Comparison of ENCODE assay signal across 16 cellular contexts in genomic region chr11:116885951-116886629, GRCh38. TPM values are rescaled to one million over a fixed set of nuclear protein-coding genes. Genes with fewer than 3 reads are reported as not detected.
DNase-seq lines count a peak whose midpoint lies in the region; ATAC-seq and TF ChIP-seq lines count a peak whose summit lies in the region.
"Had no signal": no experiment of that assay in that cellular context is flagged by ENCODE, and none has a peak within 500 bp of the region (broad histone marks: within the 10 kb centered on the region; RNA-seq: fewer than 3 reads in every experiment).

No MANE protein-coding gene starts in this region.

- no peak overlapping the region for H3K27ac Mint-ChIP-seq in MCF 10A (ENCODE audit: low read depth, unreplicated experiment)
- H3K27ac Mint-ChIP-seq: T-helper 1 cell treated with Interleukin-12 subunit alpha and Interleukin-12 subunit beta and Interleukin-4 antibody, amounts not matched to agents 30 μg/mL and 1 μg/mL, for 36 hours had no signal

- no peaks in the 10 kb centered on the region for H3K4me1 Mint-ChIP-seq in MCF 10A (ENCODE audit: insufficient read depth, unreplicated experiment)

- no peak for DNase-seq in Right ventricle myocardium inferior (ENCODE audit: missing footprints)
- no peak for DNase-seq in cardiac septum (ENCODE audit: low spot score)
- peak; percentile 30 for DNase-seq in fibroblast of the conjunctiva (ENCODE audit: low read depth)
- DNase-seq in myocyte (ENCODE audit: low read depth) = peak; percentile 60
- no peak for DNase-seq in occipital lobe (lab: John Stamatoyannopoulos, UW)
- DNase-seq in NCI-H146 treated with DMSO at 0.1 percent for 48 hours (lab: John Stamatoyannopoulos, UW; ENCODE audit: unreplicated experiment) = no peak
- no peak for DNase-seq in MCF 10A (ENCODE audit: unreplicated experiment)
- DNase-seq: ACHN, dermis blood vessel endothelial cell, DMS153, NCI-H2171, OCI-M1, upper lobe of right lung had no signal

- BruUV-seq in MCF 10A (replicated peaks; lab: Mats Ljungman, UMichigan) = no TSS peak

- H3K36me3 Mint-ChIP-seq in MCF 10A (ENCODE audit: insufficient read depth, unreplicated experiment) = peaks cover 28% of the 10 kb centered on the region

- POLR2A ChIA-PET in MCF 10A (lab: Yijun Ruan, JAX) = interaction anchor here (0.8 kb wide), 1 partner anchor 30 kb away, joined by 3 read pairs; no protein-coding TSS in a partner anchor

- no peaks in the 10 kb centered on the region for H3K27me3 Mint-ChIP-seq in MCF 10A (ENCODE audit: insufficient read depth, unreplicated experiment)

- CTCF ChIA-PET in MCF 10A (lab: Yijun Ruan, JAX) = interaction anchor here (0.9 kb wide), 1 partner anchor 220 kb away, joined by 6 read pairs; no protein-coding TSS in a partner anchor

- no peaks in the 10 kb centered on the region for H3K9me3 Mint-ChIP-seq in MCF 10A (ENCODE audit: unreplicated experiment)
- H3K9me3 Mint-ChIP-seq: T-helper 1 cell treated with Interleukin-12 subunit alpha and Interleukin-12 subunit beta and Interleukin-4 antibody, amounts not matched to agents 30 μg/mL and 1 μg/mL, for 36 hours had no signal

- no peak overlapping the region for H3K4me3 Mint-ChIP-seq in MCF 10A (ENCODE audit: unreplicated experiment)
- H3K4me3 Mint-ChIP-seq: T-helper 1 cell treated with Interleukin-12 subunit alpha and Interleukin-12 subunit beta and Interleukin-4 antibody, amounts not matched to agents 30 μg/mL and 1 μg/mL, for 36 hours had no signal

- intact Hi-C loops in Right ventricle myocardium inferior (cut with DNase I) = loop anchor here (5.0 kb wide), 1 partner anchor 211 kb away; the partner anchor contains the start of gene SIK3
- intact Hi-C loops in cardiac septum (cut with DNase I) = loop anchor here (5.0 kb wide), 1 partner anchor 211 kb away; the partner anchor contains the start of gene SIK3
- intact Hi-C loops in MCF 10A (cut with micrococcal nuclease) = no loop called here

- ATAC-seq in Right ventricle myocardium inferior (peak; percentile 80), GM18907 (IDR thresholded peaks at IDR 0.05; ENCODE audit: unreplicated experiment) (no peak)
- ATAC-seq: upper lobe of right lung had no signal

- TF ChIP-seq CTCF in MCF 10A (IDR thresholded peaks at IDR 0.05; ENCODE audit: unreplicated experiment) = no peak

RNA-seq across cellular contexts. Expression of gene APOA1, which starts 48.7 kb away (rescaled TPM):
- 5.4 TPM for total RNA-seq in Right ventricle myocardium inferior
- total RNA-seq in cardiac septum = 47.2 TPM
- 0.16 TPM in 1 of 2 replicates, not detected in the other for total RNA-seq in myocyte
- not detected for polyA plus RNA-seq in myocyte (2012)
- 0.78 TPM for total RNA-seq in occipital lobe
- total RNA-seq in MCF 10A (2022) = not detected in 2 replicates

RNA-seq across cellular contexts. Expression of gene APOC3, which starts 56.4 kb away (rescaled TPM):
- total RNA-seq in Right ventricle myocardium inferior (not detected), cardiac septum (not detected), myocyte (not detected in 2 replicates), occipital lobe (not detected), MCF 10A (2022) (not detected in 2 replicates)
- not detected for polyA plus RNA-seq in myocyte (2012)
- total RNA-seq: dermis blood vessel endothelial cell, mononuclear cell, upper lobe of right lung had no signal

Comparison
In these comparisons a context has a peak if more than half of its experiments do, and no peak if none do; other contexts are left out.
1. DNase-seq: peak in fibroblast of the conjunctiva (single experiment) and myocyte (single experiment); none in Right ventricle myocardium inferior (single experiment), cardiac septum (single experiment), occipital lobe (single experiment), NCI-H146 treated with DMSO at 0.1 percent for 48 hours (single experiment) and MCF 10A (single experiment).